ENCODE assay signal across 8 cellular contexts in genomic region chr2:208820289-208820688, GRCh38.
DNase-seq lines count a peak whose midpoint lies in the region; ATAC-seq and TF ChIP-seq lines count a peak whose summit lies in the region.

No MANE protein-coding gene starts in this region.

- H3K4me3 ChIP-seq in OCI-LY7 (ENCODE audit: low read depth, low read length, poor library complexity, severe bottlenecking) (no peak overlapping the region), right lobe of liver (no peak overlapping the region), esophagus muscularis mucosa (no peak overlapping the region)

- no peaks in the 10 kb centered on the region for H4K20me1 ChIP-seq in OCI-LY7 (ENCODE audit: insufficient read depth, low read length)

- POLR2A ChIA-PET in OCI-LY7 (lab: Charles Lee): interaction anchor here (0.6 to 0.7 kb wide), 2 partner anchors 51 to 970 kb away, joined by 3 to 6 read pairs; no protein-coding TSS in a partner anchor

- DNase-seq in NCI-H2107 treated with DMSO at 0.1 percent for 48 hours (lab: John Stamatoyannopoulos, UW; ENCODE audit: unreplicated experiment) (peak; percentile 48), NCI-H2107 (lab: John Stamatoyannopoulos, UW) (no peak), OCI-LY7 (ENCODE audit: low spot score) (peak; percentile 4), right lobe of liver (no peak), GM03348 (ENCODE audit: low spot score) (no peak), esophagus muscularis mucosa (ENCODE audit: extremely low spot score) (no peak), T1000 (lab: John Stamatoyannopoulos, UW) (no peak)

- no TSS peak for BruUV-seq in OCI-LY7 (replicated peaks; lab: Mats Ljungman, UMichigan)

- no peaks in the 10 kb centered on the region for H3K27me3 ChIP-seq in right lobe of liver
- H3K27me3 ChIP-seq in esophagus muscularis mucosa: no peaks in the 10 kb centered on the region

- H3K9me3 ChIP-seq in OCI-LY7 (ENCODE audit: low read length) (no peaks in the 10 kb centered on the region), right lobe of liver (no peaks in the 10 kb centered on the region), esophagus muscularis mucosa (no peaks in the 10 kb centered on the region)

- TF ChIP-seq POLR2A in right lobe of liver (IDR thresholded peaks at IDR 0.05) (no peak), esophagus muscularis mucosa (IDR thresholded peaks at IDR 0.05; ENCODE audit: low read depth) (no peak)

- intact Hi-C loops in OCI-LY7 (cut with micrococcal nuclease; ENCODE audit: unreplicated experiment) (no loop called here), right lobe of liver (cut with DNase I) (no loop called here), esophagus muscularis mucosa (cut with DNase I) (no loop called here)

- no peaks in the 10 kb centered on the region for H3K36me3 ChIP-seq in OCI-LY7 (ENCODE audit: insufficient read depth, low read length)
- H3K36me3 ChIP-seq in right lobe of liver: no peaks in the 10 kb centered on the region
- H3K36me3 ChIP-seq in esophagus muscularis mucosa: no peaks in the 10 kb centered on the region

- no peak for TF ChIP-seq EP300 in esophagus muscularis mucosa (IDR thresholded peaks at IDR 0.05)

- H3K79me2 ChIP-seq in OCI-LY7 (ENCODE audit: insufficient read depth, low read depth, low read length): no peaks in the 10 kb centered on the region

- TF ChIP-seq CTCF in OCI-LY7 (conservative IDR thresholded peaks at IDR 0.05; ENCODE audit: low read length) (peak; percentile 56), right lobe of liver (IDR thresholded peaks at IDR 0.05) (peak in 3 of 4 donors; percentile 14 to 27 (median 18)), esophagus muscularis mucosa (IDR thresholded peaks at IDR 0.05) (no peak)

- no peaks in the 10 kb centered on the region for H3K9me2 ChIP-seq in OCI-LY7 (ENCODE audit: insufficient read depth, low read length)

- H3K4me1 ChIP-seq in OCI-LY7 (ENCODE audit: insufficient read depth, low read length, poor library complexity, severe bottlenecking) (no peaks in the 10 kb centered on the region), right lobe of liver (no peaks in the 10 kb centered on the region), esophagus muscularis mucosa (no peaks in the 10 kb centered on the region)

- ATAC-seq in HG03432 (IDR thresholded peaks at IDR 0.05; ENCODE audit: unreplicated experiment): peak; percentile 96
- peak in 2 of 4 donors; percentile 33 to 39 for ATAC-seq in right lobe of liver

- no peak overlapping the region for H3K27ac ChIP-seq in OCI-LY7 (ENCODE audit: low read depth, low read length, poor library complexity, severe bottlenecking)
- no peak overlapping the region for H3K27ac ChIP-seq in right lobe of liver
- no peak overlapping the region for H3K27ac ChIP-seq in esophagus muscularis mucosa (replicated peaks in 1 of 4)

- no peak overlapping the region for H3K4me2 ChIP-seq in OCI-LY7 (ENCODE audit: low read length)

- CTCF ChIA-PET in OCI-LY7 (lab: Charles Lee; ENCODE audit: unreplicated experiment): no interaction called here

- H2AFZ ChIP-seq in OCI-LY7 (ENCODE audit: low read length): no peak overlapping the region

Comparison
In these comparisons a context has a peak if more than half of its experiments do, and no peak if none do; other contexts are left out.
1. DNase-seq: peak in NCI-H2107 treated with DMSO at 0.1 percent for 48 hours (single experiment) and OCI-LY7 (single experiment); none in NCI-H2107 (single experiment), right lobe of liver (0 of 3), GM03348 (single experiment), esophagus muscularis mucosa (single experiment) and T1000 (single experiment).
2. CTCF ChIP-seq: peak in OCI-LY7 (single experiment) and right lobe of liver (3 of 4); none in esophagus muscularis mucosa (0 of 3).